In the genomic region with DNA sequence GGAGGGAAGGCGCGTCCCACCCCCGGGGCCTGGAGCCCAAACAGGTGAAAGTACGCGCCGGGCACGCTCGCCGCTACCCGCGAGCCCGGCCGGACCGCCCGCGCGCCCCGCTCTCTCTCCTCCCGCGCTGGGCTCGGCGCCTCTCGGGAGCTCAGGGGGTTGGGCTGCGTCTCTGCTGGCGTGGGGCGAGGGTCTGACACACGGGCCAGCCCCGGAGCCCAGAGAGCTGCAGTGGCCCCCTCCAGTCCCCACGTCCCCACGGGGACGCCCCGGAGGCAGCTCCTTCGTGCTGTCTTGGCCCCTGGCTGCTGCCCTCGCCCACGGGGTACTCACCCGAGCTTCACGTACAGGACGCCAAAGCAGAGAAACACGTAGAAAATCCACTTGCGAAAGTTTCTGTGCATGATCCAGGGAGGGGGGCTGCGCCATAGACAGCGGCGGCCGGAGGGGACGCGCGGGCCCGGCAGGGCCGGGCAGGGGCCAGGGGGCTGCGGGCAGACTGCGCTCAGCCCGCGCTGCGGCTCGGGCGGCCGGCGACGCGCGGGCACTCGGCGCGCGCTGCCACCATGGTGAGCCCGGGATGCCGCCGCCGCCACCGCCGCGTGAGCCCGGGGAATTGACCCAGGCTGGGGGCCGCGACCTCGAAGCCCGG, we compare ENCODE assay signal across 9 cellular contexts. TPM values are rescaled to one million over a fixed set of nuclear protein-coding genes. Genes with fewer than 3 reads are reported as not detected.
DNase-seq lines count a peak whose midpoint lies in the region; ATAC-seq, FAIRE-seq and TF ChIP-seq lines count a peak whose summit lies in the region.
"Had no signal": no experiment of that assay in that cellular context is flagged by ENCODE, and none has a peak within 500 bp of the region (broad histone marks: within the 10 kb centered on the region; RNA-seq: fewer than 3 reads in every experiment).

No MANE protein-coding gene starts in this region.

- H4K20me1 ChIP-seq in GM23248 (ENCODE audit: insufficient read depth): no peaks in the 10 kb centered on the region

- TF ChIP-seq CTCF in fibroblast of villous mesenchyme (IDR thresholded peaks at IDR 0.05; ENCODE audit: insufficient read depth, low read depth, low read length): no peak

- H3K36me3 ChIP-seq in GM23248 (ENCODE audit: low read depth) (no peaks in the 10 kb centered on the region), small intestine (ENCODE audit: control insufficient read depth in 2 of 2, insufficient read depth in 2 of 2, low read length in 2 of 2) (no peaks in the 10 kb centered on the region)

- DNase-seq in GM23248 (peak; percentile 30), RPMI8226 (peak; percentile 32), fibroblast of villous mesenchyme (ENCODE audit: low read depth) (no peak), retina (peak; percentile 58), small intestine (no peak), cerebellar cortex (ENCODE audit: low spot score) (no peak)
- DNase-seq in activated CD4-positive, alpha-beta T cell treated with anti-CD3 and anti-CD28 coated beads, Interleukin-2, amount 50 U/mL, for 1 hour: no peak
- DNase-seq: immature natural killer cell had no signal

- in situ Hi-C loops in GM23248 (cut with MboI): no loop called here

- no peak overlapping the region for H3K4me2 ChIP-seq in GM23248 (ENCODE audit: unreplicated experiment)

- H3K4me1 ChIP-seq in GM23248 (ENCODE audit: insufficient read depth): 0 out of 2 replicates have a peak, but pooled peaks cover 2% of the 10 kb centered on the region
- no peaks in the 10 kb centered on the region for H3K4me1 ChIP-seq in small intestine (ENCODE audit: control insufficient read depth in 2 of 2, insufficient read depth in 1 of 2, low read depth in 1 of 2, low read length in 1 of 2)

- no peaks in the 10 kb centered on the region for H3K9me2 ChIP-seq in GM23248 (ENCODE audit: insufficient read depth)

- H3K27me3 ChIP-seq in GM23248 (replicated peaks; ENCODE audit: insufficient read depth): peaks cover 43% of the 10 kb centered on the region
- peaks cover 33 to 40% of the 10 kb centered on the region in 2 donors for H3K27me3 ChIP-seq in small intestine (ENCODE audit: control insufficient read depth in 2 of 2, insufficient read depth in 2 of 2, low read length in 2 of 2)

- FAIRE-seq in small intestine (lab: Jason Lieb, UNC): no peak

- H3K9ac ChIP-seq in GM23248: no peak overlapping the region

- no peaks in the 10 kb centered on the region for H3K9me3 ChIP-seq in GM23248 (ENCODE audit: low read depth)
- no peaks in the 10 kb centered on the region for H3K9me3 ChIP-seq in small intestine (ENCODE audit: control insufficient read depth, low read depth)

- WGBS in GM23248 (ENCODE audit: low coverage in 1 of 2, low lambda C conversion rate in 2 of 2, missing lambda C conversion rate in 2 of 2), 2 experiments: 1 to 3% methylated on average over 48 to 54 of the region's 77 CpGs
- WGBS in small intestine, 3 donors: 1 to 2% (median 1%) methylated on average over 49 to 77 of the region's 77 CpGs

- no peaks in the 10 kb centered on the region for H3F3A ChIP-seq in GM23248 (ENCODE audit: insufficient read depth)

- no peak overlapping the region for H2AFZ ChIP-seq in GM23248

- H3K79me2 ChIP-seq in GM23248 (ENCODE audit: insufficient read depth): no peaks in the 10 kb centered on the region

- ATAC-seq in GM21390 (IDR thresholded peaks at IDR 0.05; ENCODE audit: unreplicated experiment): no peak

- H3K27ac ChIP-seq in GM23248 (no peak overlapping the region), small intestine (ENCODE audit: low read depth in 1 of 2, low read length in 1 of 2) (no peak overlapping the region)

- H3K4me3 ChIP-seq in GM23248 (peak overlapping the region; percentile 45), fibroblast of villous mesenchyme (ENCODE audit: low read depth, low read length) (peak overlapping the region; percentile 42), small intestine (ENCODE audit: low read depth in 1 of 2, low read length in 2 of 2) (peak overlapping the region in 1 of 2 donors; percentile 32)

RNA-seq across cellular contexts. Expression of a gene that starts 0.5 kb away (rescaled TPM):
- 0.25 TPM in 1 of 2 replicates, not detected in the other for total RNA-seq in GM23248 (2014; rRNA removed; shearing (Covaris generic))
- polyA plus RNA-seq in GM23248 (2016; fragmentation: Nextera tagmentation; extraction: Ambion mirVana) (0.10 TPM in 1 of 2 replicates, not detected in the other), small intestine (under 1 TPM in 2 of 3 donors, not detected in 1; 0.03 to 0.22 TPM)
- total RNA-seq in fibroblast of villous mesenchyme: under 0.01 and 0.64 TPM in 2 replicates
- polyA plus RNA-seq: immature natural killer cell had no signal

Comparison
In these comparisons a context has a peak if more than half of its experiments do, and no peak if none do; other contexts are left out.
1. DNase-seq: peak in GM23248 (single experiment), RPMI8226 (single experiment) and retina (single experiment); none in fibroblast of villous mesenchyme (single experiment), small intestine (single experiment), activated CD4-positive, alpha-beta T cell treated with anti-CD3 and anti-CD28 coated beads, Interleukin-2, amount 50 U/mL, for 1 hour (single experiment) and cerebellar cortex (single experiment).